In the genomic region with DNA sequence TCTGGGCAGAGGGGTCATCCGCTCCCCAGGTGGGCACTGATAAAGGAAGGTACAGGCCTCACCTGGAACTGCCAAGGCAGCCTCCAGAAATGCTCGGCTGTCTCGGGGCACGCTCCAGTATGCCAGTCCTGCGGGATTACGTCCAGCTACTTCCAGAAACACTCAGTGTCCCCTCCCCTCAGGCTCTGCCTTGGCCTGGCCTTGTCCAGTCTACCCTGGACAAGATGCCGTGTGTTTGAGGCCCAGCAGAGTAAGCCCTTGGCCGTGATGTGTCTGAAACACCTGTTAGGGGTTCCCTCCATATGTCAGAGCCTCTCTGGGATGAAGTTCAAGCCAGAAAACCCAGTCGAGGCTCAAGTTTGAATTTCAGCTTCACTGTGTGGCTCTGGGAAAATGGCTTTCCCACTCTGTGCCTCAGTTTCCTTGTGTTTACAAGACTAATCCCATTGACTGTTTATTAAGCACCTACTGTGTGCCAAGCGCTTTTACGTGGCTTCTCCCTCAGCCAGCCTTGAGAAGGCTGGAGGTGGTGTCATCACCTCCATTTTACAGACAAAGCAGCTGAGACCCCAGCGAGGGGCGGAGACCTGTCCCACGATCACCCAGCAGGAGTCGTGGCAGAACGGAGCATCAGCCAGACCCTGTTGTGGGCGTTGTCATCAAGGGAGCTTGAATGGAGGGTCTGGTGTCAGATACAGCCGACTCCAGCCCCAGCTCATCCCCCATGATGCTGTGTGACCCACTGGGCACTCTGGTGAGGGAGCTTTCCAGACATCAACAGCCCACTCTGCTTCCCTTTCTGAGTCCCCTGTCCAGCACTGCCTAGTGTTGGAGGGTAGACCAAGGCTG, we compare ENCODE assay signal across 10 cellular contexts. TPM values are rescaled to one million over a fixed set of nuclear protein-coding genes. Genes with fewer than 3 reads are reported as not detected.
DNase-seq lines count a peak whose midpoint lies in the region; ATAC-seq, FAIRE-seq and TF ChIP-seq lines count a peak whose summit lies in the region.
"Had no signal": no experiment of that assay in that cellular context is flagged by ENCODE, and none has a peak within 500 bp of the region (broad histone marks: within the 10 kb centered on the region; RNA-seq: fewer than 3 reads in every experiment).

No MANE protein-coding gene starts in this region.

- H3K9me2 ChIP-seq in HCT116 (ENCODE audit: insufficient read depth): no peaks in the 10 kb centered on the region

- RAD21 ChIA-PET in HCT116 (lab: Charles Lee; ENCODE audit: low non-redundant PET in 1 of 2, low total read pairs in 2 of 2, uncharacterized antibody in 2 of 2, unreplicated experiment in 2 of 2): no interaction called here

- H3K36me3 ChIP-seq in HCT116 (ENCODE audit: control insufficient read depth in 1 of 2, insufficient read depth in 2 of 2, low read length in 2 of 2): peaks cover 4 to 9% of the 10 kb centered on the region in 2 experiments; a peak in 2 of 4 replicates

- H3K27ac Mint-ChIP-seq in activated naive CD8-positive, alpha-beta T cell treated with anti-CD3 and anti-CD28 coated beads, Interleukin-2, amount 50 U/mL, for 24 hours: peak overlapping the region; percentile 99
- no peak overlapping the region for H3K27ac Mint-ChIP-seq in memory B cell

- no peaks in the 10 kb centered on the region for H4K20me1 ChIP-seq in HCT116 (ENCODE audit: insufficient read depth)

- no peak for TF ChIP-seq EP300 in A549 (IDR thresholded peaks at IDR 0.05)

- peaks cover 28% of the 10 kb centered on the region for H3K4me1 Mint-ChIP-seq in activated naive CD8-positive, alpha-beta T cell treated with anti-CD3 and anti-CD28 coated beads, Interleukin-2, amount 50 U/mL, for 24 hours
- H3K4me1 Mint-ChIP-seq in memory B cell: peaks cover 15% of the 10 kb centered on the region

- CTCF ChIA-PET in A549 (lab: Yijun Ruan, JAX) (interaction anchor here (0.6 to 2.4 kb wide), 13 partner anchors 8 to 218 kb away, joined by 3 to 10 read pairs (median 5); partner anchors contain the start of gene CCDC124), HCT116 (lab: Charles Lee) (interaction anchor here (0.6 to 1.5 kb wide), 3 partner anchors 10 to 713 kb away, joined by 3 to 4 read pairs (median 3); no protein-coding TSS in a partner anchor)

- ATAC-seq in A549: no peak
- ATAC-seq in HCT116: no peak
- no peak for ATAC-seq in activated naive CD8-positive, alpha-beta T cell treated with anti-CD3 and anti-CD28 coated beads, Interleukin-2, amount 50 U/mL, for 24 hours
- ATAC-seq in memory B cell (ENCODE audit: low read depth): no peak

- peaks cover 26% of the 10 kb centered on the region for H3K79me2 ChIP-seq in HCT116 (ENCODE audit: insufficient read depth, low read length)

- peaks cover 14% of the 10 kb centered on the region for H3K4me1 ChIP-seq in A549
- peaks cover 18 to 30% of the 10 kb centered on the region in 2 experiments; a peak in 3 of 4 replicates for H3K4me1 ChIP-seq in HCT116 (ENCODE audit: control insufficient read depth in 1 of 2, insufficient read depth in 2 of 2, low read length in 2 of 2)

- peak overlapping the region; percentile 79 for H3K4me3 Mint-ChIP-seq in activated naive CD8-positive, alpha-beta T cell treated with anti-CD3 and anti-CD28 coated beads, Interleukin-2, amount 50 U/mL, for 24 hours
- H3K4me3 Mint-ChIP-seq in memory B cell: peak overlapping the region; percentile 47

- FAIRE-seq in A549 (lab: Jason Lieb, UNC): no peak
- FAIRE-seq in H54 (lab: Jason Lieb, UNC): no peak

- POLR2A ChIA-PET in A549 (lab: Yijun Ruan, JAX): interaction anchor here (0.6 kb wide), 1 partner anchor 13 kb away, joined by 3 read pairs; no protein-coding TSS in a partner anchor
- POLR2A ChIA-PET in HCT116 (lab: Charles Lee): no interaction called here

- H3K4me3 ChIP-seq in A549: no peak overlapping the region; the same call in 2 of the 3 replicates
- H3K4me3 ChIP-seq in HCT116 (replicated peaks in 1 of 2; ENCODE audit: low read depth in 1 of 2, low read length in 2 of 2): peak overlapping the region in 1 of 2 experiments; percentile 49; a peak in 1 of 4 replicates

- TF ChIP-seq POLR2A in A549 (IDR thresholded peaks at IDR 0.05; ENCODE audit: low read length) (no peak), HCT116 (IDR thresholded peaks at IDR 0.05; ENCODE audit: borderline replicate concordance, extremely low read depth, insufficient read depth, insufficient read length) (no peak), erythroblast (IDR thresholded peaks at IDR 0.05; ENCODE audit: low read length) (no peak), H54 (IDR thresholded peaks at IDR 0.05; ENCODE audit: low read depth, low read length) (no peak)

- no peaks in the 10 kb centered on the region for H3K27me3 ChIP-seq in HCT116 (ENCODE audit: insufficient read depth, low read length)
- H3K27me3 ChIP-seq: transverse colon had no signal

- peaks cover 11% of the 10 kb centered on the region for H3K36me3 Mint-ChIP-seq in activated naive CD8-positive, alpha-beta T cell treated with anti-CD3 and anti-CD28 coated beads, Interleukin-2, amount 50 U/mL, for 24 hours (ENCODE audit: low read depth)
- H3K36me3 Mint-ChIP-seq in memory B cell: peaks cover 13% of the 10 kb centered on the region

- no TSS peak for BruUV-seq in HCT116 (replicated peaks; lab: Mats Ljungman, UMichigan)

- no peak overlapping the region for H2AFZ ChIP-seq in HCT116 (ENCODE audit: low read depth, low read length, poor library complexity, severe bottlenecking)

- H3K4me2 ChIP-seq in A549 (peak overlapping the region; percentile 86), HCT116 (ENCODE audit: low read length) (peak overlapping the region; percentile 99)

- peak overlapping the region; percentile 98 for H3K9ac ChIP-seq in HCT116 (ENCODE audit: low read length)

- 92% methylated on average over 12 of the region's 18 CpGs for WGBS in A549 (ENCODE audit: missing lambda C conversion rate)

- DNase-seq in A549 (ENCODE audit: low read depth in 1 of 2, low spot score in 1 of 2): no peak
- DNase-seq in HCT116 (ENCODE audit: low read depth, low spot score): no peak
- no peak for DNase-seq in activated naive CD8-positive, alpha-beta T cell treated with anti-CD3 and anti-CD28 coated beads, Interleukin-2, amount 50 U/mL, for 24 hours
- DNase-seq in memory B cell (ENCODE audit: low spot score in 2 of 2): no peak
- no peak for DNase-seq in NCI-H446 (lab: John Stamatoyannopoulos, UW)
- DNase-seq in erythroblast (lab: John Stamatoyannopoulos, UW): no peak
- no peak for DNase-seq in NCI-H128 (lab: John Stamatoyannopoulos, UW; ENCODE audit: unreplicated experiment)
- DNase-seq in H54 (ENCODE audit: insufficient read length, low spot score): no peak
- DNase-seq: NCI-H2029 treated with DMSO at 0.1 percent for 48 hours had no signal

- H3K27ac ChIP-seq in A549 (peak overlapping the region; percentile 85 to 95), HCT116 (ENCODE audit: low read depth, low read length) (peak overlapping the region; percentile 85)

- no peak for TF ChIP-seq RAD21 in A549 (conservative IDR thresholded peaks at IDR 0.05 in 1 of 2, IDR thresholded peaks at IDR 0.05 in 1 of 2)
- TF ChIP-seq RAD21 in HCT116 (IDR thresholded peaks at IDR 0.05; ENCODE audit: low read depth): no peak

- H3K27me3 Mint-ChIP-seq in activated naive CD8-positive, alpha-beta T cell treated with anti-CD3 and anti-CD28 coated beads, Interleukin-2, amount 50 U/mL, for 24 hours: no peaks in the 10 kb centered on the region
- no peaks in the 10 kb centered on the region for H3K27me3 Mint-ChIP-seq in memory B cell

- no peaks in the 10 kb centered on the region for H3K9me3 Mint-ChIP-seq in activated naive CD8-positive, alpha-beta T cell treated with anti-CD3 and anti-CD28 coated beads, Interleukin-2, amount 50 U/mL, for 24 hours
- H3K9me3 Mint-ChIP-seq in memory B cell: no peaks in the 10 kb centered on the region

- TF ChIP-seq CTCF in A549 (IDR thresholded peaks at IDR 0.05) (no peak), HCT116 (IDR thresholded peaks at IDR 0.05 in 2 of 3, conservative IDR thresholded peaks at IDR 0.05 in 1 of 3; ENCODE audit: borderline replicate concordance in 1 of 3, insufficient read depth in 1 of 3, low read depth in 2 of 3, low read length in 2 of 3) (no peak)

- H3K9me3 ChIP-seq in A549 (no peaks in the 10 kb centered on the region), HCT116 (ENCODE audit: control insufficient read depth in 1 of 2, insufficient read depth in 1 of 2, low read depth in 1 of 2, low read length in 2 of 2) (no peaks in the 10 kb centered on the region)
- H3K9me3 ChIP-seq: transverse colon had no signal

- intact Hi-C loops in HCT116 (cut with micrococcal nuclease): loop anchor here (10.0 kb wide), 1 partner anchor 146 kb away; the partner anchor contains the start of gene ARRDC2

RNA-seq across cellular contexts. Expression of gene PIK3R2, which starts 2.0 kb away (rescaled TPM):
- 5.3 and 6.7 TPM in 2 replicates for polyA plus RNA-seq in A549 (2011; rRNA removed)
- polyA plus RNA-seq in A549 (2012; cell fraction: cytosol; rRNA removed): 8.3 and 12.6 TPM in 2 replicates
- polyA plus RNA-seq in A549 (2012; cell fraction: nucleus; rRNA removed): 13.9 and 20.4 TPM in 2 replicates
- polyA plus RNA-seq in A549 (2017; fragmentation: RNase III; extraction: RNeasy Plus Mini Kit Qiagen cat#74134 plus additional on column Dnase treatment): 8.3 to 12.4 TPM (median 9.3 TPM) in 3 replicates
- 4.8 and 7.7 TPM in 2 replicates for polyA minus RNA-seq in A549 (2011; rRNA and poly(A)+ RNA removed)
- total RNA-seq in HCT116 (2021; ENCODE audit: unreplicated experiment): 53.4 TPM
- 21.2 and 32.2 TPM in 2 replicates for polyA plus RNA-seq in HCT116 (2012)

RNA-seq across cellular contexts. Expression of gene IFI30, which starts 22.6 kb away (rescaled TPM):
- polyA plus RNA-seq in A549 (2011; rRNA removed) (11.2 and 12.3 TPM in 2 replicates), A549 (2017; fragmentation: RNase III; extraction: RNeasy Plus Mini Kit Qiagen cat#74134 plus additional on column Dnase treatment) (13.5 to 19.8 TPM (median 16.8 TPM) in 3 replicates)
- 18.6 and 19.4 TPM in 2 replicates for polyA plus RNA-seq in A549 (2012; cell fraction: cytosol; rRNA removed)
- polyA plus RNA-seq in A549 (2012; cell fraction: nucleus; rRNA removed): 25.4 and 27.4 TPM in 2 replicates
- polyA minus RNA-seq in A549 (2011; rRNA and poly(A)+ RNA removed): 11.9 and 12.8 TPM in 2 replicates
- total RNA-seq in HCT116 (2021; ENCODE audit: unreplicated experiment): 64.6 TPM
- polyA plus RNA-seq in HCT116 (2012): 62.9 and 82.1 TPM in 2 replicates

RNA-seq across cellular contexts. Expression of gene MPV17L2, which starts 42.0 kb away (rescaled TPM):
- 8.3 and 11.4 TPM in 2 replicates for polyA plus RNA-seq in A549 (2011; rRNA removed)
- 21.3 and 27.1 TPM in 2 replicates for polyA plus RNA-seq in A549 (2012; cell fraction: cytosol; rRNA removed)
- 11.6 and 15.3 TPM in 2 replicates for polyA plus RNA-seq in A549 (2012; cell fraction: nucleus; rRNA removed)
- polyA plus RNA-seq in A549 (2017; fragmentation: RNase III; extraction: RNeasy Plus Mini Kit Qiagen cat#74134 plus additional on column Dnase treatment): 12.2 to 13.9 TPM (median 12.3 TPM) in 3 replicates
- 11.7 and 13.5 TPM in 2 replicates for polyA minus RNA-seq in A549 (2011; rRNA and poly(A)+ RNA removed)
- 18.7 TPM for total RNA-seq in HCT116 (2021; ENCODE audit: unreplicated experiment)
- polyA plus RNA-seq in HCT116 (2012): 19.2 and 19.3 TPM in 2 replicates

RNA-seq across cellular contexts. Expression of gene RAB3A, which starts 52.8 kb away (rescaled TPM):
- polyA plus RNA-seq in A549 (2011; rRNA removed): 0.39 and 1.0 TPM in 2 replicates
- polyA plus RNA-seq in A549 (2012; cell fraction: cytosol; rRNA removed): 1.8 and 2.2 TPM in 2 replicates
- 1.5 and 2.9 TPM in 2 replicates for polyA plus RNA-seq in A549 (2012; cell fraction: nucleus; rRNA removed)
- polyA plus RNA-seq in A549 (2017; fragmentation: RNase III; extraction: RNeasy Plus Mini Kit Qiagen cat#74134 plus additional on column Dnase treatment): 1.0 to 1.6 TPM (median 1.4 TPM) in 3 replicates
- polyA minus RNA-seq in A549 (2011; rRNA and poly(A)+ RNA removed): 4.0 and 4.3 TPM in 2 replicates
- 10.6 TPM for total RNA-seq in HCT116 (2021; ENCODE audit: unreplicated experiment)
- 18.2 and 22.6 TPM in 2 replicates for polyA plus RNA-seq in HCT116 (2012)

RNA-seq across cellular contexts. Expression of gene MAST3, which starts 53.4 kb away (rescaled TPM):
- polyA plus RNA-seq in A549 (2011; rRNA removed) (1.3 and 1.9 TPM in 2 replicates), A549 (2017; fragmentation: RNase III; extraction: RNeasy Plus Mini Kit Qiagen cat#74134 plus additional on column Dnase treatment) (2.0 to 2.5 TPM (median 2.0 TPM) in 3 replicates)
- polyA plus RNA-seq in A549 (2012; cell fraction: cytosol; rRNA removed): 1.7 and 2.2 TPM in 2 replicates
- 6.2 TPM in 2 replicates for polyA plus RNA-seq in A549 (2012; cell fraction: nucleus; rRNA removed)
- 3.4 and 3.5 TPM in 2 replicates for polyA minus RNA-seq in A549 (2011; rRNA and poly(A)+ RNA removed)
- 14.2 TPM for total RNA-seq in HCT116 (2021; ENCODE audit: unreplicated experiment)
- 7.0 and 7.2 TPM in 2 replicates for polyA plus RNA-seq in HCT116 (2012)
